ENCODE assay signal across 14 cellular contexts in the genomic region with DNA sequence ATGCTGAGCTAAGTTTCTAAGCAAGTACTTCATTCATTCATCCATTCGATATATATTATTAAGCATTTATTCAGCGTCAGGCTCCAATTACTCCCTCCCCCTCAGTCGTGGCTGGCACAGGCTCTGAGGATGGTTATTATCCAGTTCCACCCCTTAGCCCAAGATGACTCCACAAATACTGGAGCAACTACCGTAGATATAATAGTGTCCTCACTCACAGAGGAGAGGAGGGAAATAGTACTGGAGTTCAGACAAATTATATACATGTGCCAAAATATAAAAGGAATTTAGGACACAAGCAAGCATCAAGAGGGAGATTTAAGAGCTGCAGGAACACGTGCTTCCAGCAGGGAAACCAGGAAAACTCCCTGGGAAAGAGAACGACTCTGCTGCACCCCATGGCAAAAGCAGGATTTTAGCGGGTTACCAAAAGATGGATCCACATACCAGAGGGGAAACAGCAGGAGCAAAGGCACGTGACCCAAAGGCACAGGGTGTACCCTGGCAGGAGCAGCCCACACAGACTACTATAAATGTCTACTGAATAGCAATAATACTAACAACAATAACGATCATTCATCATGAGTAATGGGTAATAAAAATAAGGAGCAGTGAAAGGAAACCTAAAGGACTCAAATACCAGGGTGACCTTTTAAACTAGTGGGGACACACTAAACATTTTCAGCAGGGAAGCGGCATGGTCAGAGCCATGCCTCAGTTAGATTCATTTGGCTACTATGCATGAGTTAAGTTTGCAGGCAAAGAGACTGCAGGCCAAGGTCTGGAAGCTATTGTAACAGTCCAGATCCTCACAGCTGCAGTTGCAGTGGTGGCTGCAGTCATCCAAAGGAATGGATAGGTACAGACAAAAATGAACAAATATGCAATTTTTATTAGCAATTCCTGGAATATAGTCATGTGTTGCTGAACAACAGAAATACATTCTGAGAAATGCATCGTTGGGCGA.
DNase-seq lines count a peak whose midpoint lies in the region; ATAC-seq and TF ChIP-seq lines count a peak whose summit lies in the region.
"Had no signal": no experiment of that assay in that cellular context is flagged by ENCODE, and none has a peak within 500 bp of the region (broad histone marks: within the 10 kb centered on the region; RNA-seq: fewer than 3 reads in every experiment).

No MANE protein-coding gene starts in this region.

- ATAC-seq in left cardiac atrium (peak; percentile 46 to 52), gastrocnemius medialis (peak; percentile 71 to 74), GM21717 (IDR thresholded peaks at IDR 0.05; ENCODE audit: unreplicated experiment) (no peak), GM21619 (IDR thresholded peaks at IDR 0.05; ENCODE audit: unreplicated experiment) (no peak)
- ATAC-seq: activated naive CD8-positive, alpha-beta T cell treated with anti-CD3 and anti-CD28 coated beads, Interleukin-2, amount 50 U/mL, for 24 hours had no signal

- no peaks in the 10 kb centered on the region for H3K27me3 ChIP-seq in gastrocnemius medialis
- no peaks in the 10 kb centered on the region for H3K27me3 ChIP-seq in Peyer's patch

- no peak overlapping the region for H3K4me3 ChIP-seq in AG10803 (ENCODE audit: low read length)
- no peak overlapping the region for H3K4me3 ChIP-seq in gastrocnemius medialis
- H3K4me3 ChIP-seq in Peyer's patch, result no peak overlapping the region

- TF ChIP-seq POLR2A in gastrocnemius medialis (IDR thresholded peaks at IDR 0.05) (no peak), Peyer's patch (IDR thresholded peaks at IDR 0.05) (no peak)

- no peaks in the 10 kb centered on the region for H3K9me3 ChIP-seq in gastrocnemius medialis
- no peaks in the 10 kb centered on the region for H3K9me3 ChIP-seq in Peyer's patch

- peak overlapping the region; percentile 75 for H3K27ac ChIP-seq in angular gyrus (ENCODE audit: low read depth, low read length)
- H3K27ac ChIP-seq in gastrocnemius medialis, result peak overlapping the region in 3 of 4 donors; percentile 14 to 49 (median 48)
- H3K27ac ChIP-seq in Peyer's patch, result peak overlapping the region in 1 of 4 donors; percentile 12

- in situ Hi-C loops in gastrocnemius medialis (cut with MboI; ENCODE audit: low sequenced_read_pairs in 4 of 4), result no loop called here

- TF ChIP-seq CTCF in AG10803 (conservative IDR thresholded peaks at IDR 0.05; ENCODE audit: low read length), result peak; percentile 20
- TF ChIP-seq CTCF in gastrocnemius medialis (IDR thresholded peaks at IDR 0.05 in 4 of 5, conservative IDR thresholded peaks at IDR 0.05 in 1 of 5), result no peak
- no peak for TF ChIP-seq CTCF in Peyer's patch (IDR thresholded peaks at IDR 0.05)

- intact Hi-C loops in left cardiac atrium (cut with DNase I), result loop anchor here in 1 of 2 donors (5.0 kb wide), 1 partner anchor 152 kb away; a partner anchor contains a TSS
- intact Hi-C loops in gastrocnemius medialis (cut with DNase I; ENCODE audit: low total_unique reads), result no loop called here

- DNase-seq in AG10803 (ENCODE audit: low read depth), result peak; percentile 47
- no peak for DNase-seq in left cardiac atrium
- peak; percentile 37 to 58 for DNase-seq in gastrocnemius medialis
- DNase-seq in cerebellar nuclear complex (lab: John Stamatoyannopoulos, UW), result no peak
- DNase-seq in Peyer's patch, result no peak
- DNase-seq: activated CD4-positive, CD25-positive, alpha-beta regulatory T cell; activated naive CD8-positive, alpha-beta T cell treated with anti-CD3 and anti-CD28 coated beads, Interleukin-2, amount 50 U/mL, for 24 hours; DMS79; islet precursor cell; NCI-H1048; NCI-H446 had no signal

- H3K4me1 ChIP-seq in gastrocnemius medialis (peaks cover 29 to 31% of the 10 kb centered on the region in 2 donors), Peyer's patch (peaks cover 0 to 4% (median 0%) of the 10 kb centered on the region in 4 donors)

- H3K36me3 ChIP-seq in gastrocnemius medialis (no peaks in the 10 kb centered on the region), Peyer's patch (no peaks in the 10 kb centered on the region)

Comparison
In these comparisons a context has a peak if more than half of its experiments do, and no peak if none do; other contexts are left out.
1. DNase-seq: peak in AG10803 (single experiment) and gastrocnemius medialis (2 of 2); none in left cardiac atrium (single experiment), cerebellar nuclear complex (0 of 2) and Peyer's patch (0 of 3).
2. ATAC-seq: peak in left cardiac atrium (2 of 2) and gastrocnemius medialis (2 of 2); none in GM21717 (single experiment) and GM21619 (single experiment).